ENCODE assay signal across 1 cellular context in genomic region chr2:144445196-144445595, GRCh38.
A peak's percentile ranks its signal among the peaks of the same experiment; 100 is the strongest.
TF ChIP-seq lines count a peak whose summit lies in the region.

No MANE protein-coding gene starts in this region.

TF ChIP-seq in H1, 55 proteins besides CTCF, POLR2A, EP300 and RAD21:
- TF ChIP-seq ASH2L (IDR thresholded peaks at IDR 0.05; ENCODE audit: low read length) (no peak), KDM5A (IDR thresholded peaks at IDR 0.05; ENCODE audit: low read length) (no peak), BACH1 (IDR thresholded peaks at IDR 0.05; ENCODE audit: low read length) (no peak), SP2 (IDR thresholded peaks at IDR 0.05; ENCODE audit: low read length) (no peak), TEAD4 (IDR thresholded peaks at IDR 0.05; ENCODE audit: low read depth, low read length) (0 out of 2 replicates have a peak, but pooled peaks have one; percentile 34), POU5F1 (IDR thresholded peaks at IDR 0.05; ENCODE audit: low read depth, low read length) (peak; percentile 72; the same call in 1 of the 2 replicates), JUN (IDR thresholded peaks at IDR 0.05; ENCODE audit: low read depth, low read length) (no peak), RFX5 (IDR thresholded peaks at IDR 0.05; ENCODE audit: borderline replicate concordance, low read depth, low read length) (no peak), RBBP5 (IDR thresholded peaks at IDR 0.05; ENCODE audit: borderline replicate concordance, low read depth, low read length) (no peak), CREB1 (IDR thresholded peaks at IDR 0.05) (no peak), YY1 (IDR thresholded peaks at IDR 0.05; ENCODE audit: low read depth, low read length) (no peak), NANOG (IDR thresholded peaks at IDR 0.05; ENCODE audit: insufficient read depth, low read depth, low read length, poor library complexity, severe bottlenecking) (peak; percentile 55), PHF8 (conservative IDR thresholded peaks at IDR 0.05; ENCODE audit: low read depth, low read length) (no peak), USF2 (IDR thresholded peaks at IDR 0.05; ENCODE audit: low read length) (no peak), E2F6 (IDR thresholded peaks at IDR 0.05) (no peak), GABPA (IDR thresholded peaks at IDR 0.05; ENCODE audit: borderline replicate concordance, insufficient read depth, low read length) (no peak), HDAC6 (IDR thresholded peaks at IDR 0.05; ENCODE audit: low read depth, low read length) (no peak), RXRA (IDR thresholded peaks at IDR 0.05; ENCODE audit: insufficient read depth, low read depth, low read length) (no peak), ATF2 (IDR thresholded peaks at IDR 0.05; ENCODE audit: low read length) (0 out of 2 replicates have a peak, but pooled peaks have one; percentile 7), CEBPB (IDR thresholded peaks at IDR 0.05; ENCODE audit: low read depth, low read length) (no peak), KDM4A (IDR thresholded peaks at IDR 0.05; ENCODE audit: low read depth, low read length, severe bottlenecking) (no peak), ATF3 (IDR thresholded peaks at IDR 0.05; ENCODE audit: insufficient read depth, low read depth, low read length) (no peak), JUND (IDR thresholded peaks at IDR 0.05; ENCODE audit: low read length) (peak; percentile 78), BCL11A (IDR thresholded peaks at IDR 0.05; ENCODE audit: low read depth in 2 of 2, low read length in 2 of 2) (peak; percentile 34 to 72), SIX5 (IDR thresholded peaks at IDR 0.05; ENCODE audit: low read depth, low read length) (no peak), POLR2AphosphoS5 (IDR thresholded peaks at IDR 0.05; ENCODE audit: low read depth, low read length) (no peak), CHD2 (IDR thresholded peaks at IDR 0.05; ENCODE audit: low read length) (peak; percentile 20; the same call in 1 of the 2 replicates), HDAC2 (IDR thresholded peaks at IDR 0.05; ENCODE audit: borderline replicate concordance in 1 of 2, low read depth in 2 of 2, low read length in 2 of 2) (0 out of 4 replicates have a peak, but pooled peaks of 1 of the 2 experiments have one; percentile 38), GTF2F1 (IDR thresholded peaks at IDR 0.05; ENCODE audit: borderline replicate concordance, low read depth, low read length) (no peak), KDM1A (IDR thresholded peaks at IDR 0.05; ENCODE audit: borderline replicate concordance, low read length) (no peak), SIRT6 (IDR thresholded peaks at IDR 0.05; ENCODE audit: low read length) (no peak), SIN3A (conservative IDR thresholded peaks at IDR 0.05 in 1 of 2, IDR thresholded peaks at IDR 0.05 in 1 of 2; ENCODE audit: low read depth in 1 of 2, low read length in 2 of 2) (no peak), NRF1 (IDR thresholded peaks at IDR 0.05; ENCODE audit: low read depth, low read length) (no peak), CBX5 (IDR thresholded peaks at IDR 0.05; ENCODE audit: low read depth, low read length) (no peak), SRF (IDR thresholded peaks at IDR 0.05; ENCODE audit: low read depth, low read length) (no peak), ZNF274 (IDR thresholded peaks at IDR 0.05; ENCODE audit: borderline replicate concordance, extremely low read depth, low read length) (no peak), TCF12 (IDR thresholded peaks at IDR 0.05; ENCODE audit: low read depth, low read length) (peak; percentile 80), TAF7 (optimal IDR thresholded peaks at IDR 0.05; ENCODE audit: borderline replicate concordance, low read depth, low read length) (no peak), CTBP2 (IDR thresholded peaks at IDR 0.05; ENCODE audit: borderline replicate concordance, insufficient read depth, insufficient read length, low read length) (no peak), SAP30 (IDR thresholded peaks at IDR 0.05; ENCODE audit: insufficient read depth, insufficient replicate concordance, low read length) (no peak), FOSL1 (IDR thresholded peaks at IDR 0.05; ENCODE audit: insufficient read depth, low read depth, low read length) (no peak), EGR1 (IDR thresholded peaks at IDR 0.05; ENCODE audit: borderline replicate concordance, low read depth, low read length) (no peak), SUZ12 (IDR thresholded peaks at IDR 0.05; ENCODE audit: low read length) (no peak), EZH2 (IDR thresholded peaks at IDR 0.05; ENCODE audit: low read depth, low read length, severe bottlenecking) (no peak), CHD7 (IDR thresholded peaks at IDR 0.05; ENCODE audit: insufficient replicate concordance, low read length) (no peak), TAF1 (IDR thresholded peaks at IDR 0.05; ENCODE audit: low read depth, low read length) (no peak), CHD1 (IDR thresholded peaks at IDR 0.05; ENCODE audit: low read depth, low read length) (no peak), MAFK (IDR thresholded peaks at IDR 0.05; ENCODE audit: low read depth, low read length) (0 out of 2 replicates have a peak, but pooled peaks have one; percentile 5), RNF2 (IDR thresholded peaks at IDR 0.05; ENCODE audit: borderline replicate concordance, low read depth, low read length, missing control alignments, poor library complexity, severe bottlenecking) (no peak), SP1 (IDR thresholded peaks at IDR 0.05; ENCODE audit: low read depth, low read length) (peak; percentile 60; the same call in 1 of the 2 replicates), BRCA1 (IDR thresholded peaks at IDR 0.05; ENCODE audit: low read depth, low read length) (no peak), MAX (IDR thresholded peaks at IDR 0.05) (no peak), CBX8 (IDR thresholded peaks at IDR 0.05; ENCODE audit: borderline replicate concordance, low read depth, low read length) (no peak), SP4 (IDR thresholded peaks at IDR 0.05; ENCODE audit: low read length) (no peak), TBP (IDR thresholded peaks at IDR 0.05; ENCODE audit: low read depth, low read length) (no peak)
